ENCODE assay signal across 23 cellular contexts in the genomic region with DNA sequence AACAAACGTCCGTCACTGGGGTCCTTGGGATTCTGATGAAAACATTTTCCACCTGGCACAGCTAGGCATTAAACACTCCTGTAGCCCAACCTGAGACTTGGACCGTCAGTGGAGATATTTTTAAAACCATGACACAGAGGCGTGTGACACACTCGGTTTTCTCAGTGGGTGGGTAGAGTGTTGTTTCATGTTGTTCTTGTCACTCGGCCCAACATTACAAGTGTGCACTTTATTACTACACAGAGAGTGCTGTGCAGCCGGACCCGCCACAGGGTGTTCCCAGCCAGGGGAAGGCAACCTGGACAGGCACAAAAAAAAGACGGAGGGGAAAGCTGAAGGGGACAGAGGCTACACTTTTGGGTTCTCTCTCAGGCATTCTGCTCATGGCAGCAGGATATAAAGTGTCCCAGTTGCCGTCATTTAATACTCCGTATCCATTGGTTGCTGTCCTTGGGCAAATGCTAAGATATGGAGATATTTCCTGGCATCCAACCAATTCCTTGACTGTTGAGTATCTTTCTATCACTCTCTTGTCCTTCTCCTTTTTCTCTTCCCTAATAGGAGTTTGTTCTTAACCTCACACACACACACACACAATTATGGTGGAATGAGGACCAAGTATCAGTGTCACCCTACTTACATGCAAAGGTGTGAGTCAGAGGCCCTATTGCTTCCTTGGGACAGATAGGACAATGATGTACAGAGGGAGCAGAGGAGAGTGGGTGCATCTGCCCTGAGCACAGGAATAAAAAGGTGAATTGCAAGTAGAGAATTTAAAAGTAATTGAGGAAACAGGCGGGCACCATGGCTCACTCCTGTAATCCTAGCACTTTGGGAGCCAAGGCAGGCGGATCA.
DNase-seq lines count a peak whose midpoint lies in the region; ATAC-seq and TF ChIP-seq lines count a peak whose summit lies in the region.
"Had no signal": no experiment of that assay in that cellular context is flagged by ENCODE, and none has a peak within 500 bp of the region (broad histone marks: within the 10 kb centered on the region; RNA-seq: fewer than 3 reads in every experiment).

No MANE protein-coding gene starts in this region.

- CTCF ChIA-PET in OCI-LY7 (lab: Charles Lee; ENCODE audit: unreplicated experiment) (no interaction called here), SK-N-SH (lab: Yijun Ruan, JAX) (interaction anchor here (1.2 to 1.4 kb wide), 2 partner anchors 111 to 145 kb away, joined by 3 read pairs; no protein-coding TSS in a partner anchor), T-cell (lab: Charles Lee) (no interaction called here)

- intact Hi-C loops in OCI-LY7 (cut with micrococcal nuclease; ENCODE audit: unreplicated experiment) = no loop called here

- H2AFZ ChIP-seq in OCI-LY7 (ENCODE audit: low read length) (no peak overlapping the region), SK-N-SH (ENCODE audit: low read depth) (no peak overlapping the region)

- no peaks in the 10 kb centered on the region for H3F3A ChIP-seq in SK-N-SH (replicated peaks; ENCODE audit: insufficient read depth)

- TF ChIP-seq RAD21 in SK-N-SH (IDR thresholded peaks at IDR 0.05; ENCODE audit: low read length) = no peak

- 81% methylated on average over 13 of the region's 13 CpGs for WGBS in SK-N-SH (ENCODE audit: low lambda C conversion rate)

- H3K9me3 ChIP-seq in thoracic aorta (no peaks in the 10 kb centered on the region), OCI-LY7 (ENCODE audit: low read length) (no peaks in the 10 kb centered on the region), SK-N-SH (no peaks in the 10 kb centered on the region)
- H3K9me3 ChIP-seq: BLaER1 treated with 17β-estradiol and CSF1 and Interleukin-3, amounts not matched to agents 10 nM and 100 nM; body of pancreas; gastroesophageal sphincter; pancreas; upper lobe of left lung had no signal

- no peak overlapping the region for H3K9ac ChIP-seq in SK-N-SH
- H3K9ac ChIP-seq: BLaER1 treated with 17β-estradiol and CSF1 and Interleukin-3, amounts not matched to agents 10 nM and 100 nM had no signal

- H3K27me3 ChIP-seq in thoracic aorta (replicated peaks; ENCODE audit: insufficient read depth) (no peaks in the 10 kb centered on the region), SK-N-SH (ENCODE audit: insufficient read depth) (no peaks in the 10 kb centered on the region)
- H3K27me3 ChIP-seq: BLaER1 treated with 17β-estradiol and CSF1 and Interleukin-3, amounts not matched to agents 10 nM and 100 nM; body of pancreas; pancreas; upper lobe of left lung had no signal

- ATAC-seq in thoracic aorta (ENCODE audit: insufficient number of reproducible peaks, low FRiP score, low read depth) = peak; percentile 66
- ATAC-seq in T-cell (replicated peaks in 1 of 4) = no peak
- no peak for ATAC-seq in GM18873 (IDR thresholded peaks at IDR 0.05; ENCODE audit: low FRiP score, unreplicated experiment)
- ATAC-seq: activated naive CD8-positive, alpha-beta T cell treated with anti-CD3 and anti-CD28 coated beads, Interleukin-2, amount 50 U/mL, for 24 hours; activated T-cell treated with anti-CD3 and anti-CD28 coated beads, Interleukin-2, amount 50 U/mL, for 72 hours; body of pancreas; gastroesophageal sphincter; pancreas had no signal

- H3K36me3 ChIP-seq in thoracic aorta (no peaks in the 10 kb centered on the region), OCI-LY7 (ENCODE audit: insufficient read depth, low read length) (no peaks in the 10 kb centered on the region), SK-N-SH (replicated peaks in 1 of 2; ENCODE audit: control insufficient read depth in 1 of 2, insufficient read depth in 2 of 2, low read length in 1 of 2) (no peaks in the 10 kb centered on the region)
- H3K36me3 ChIP-seq: BLaER1 treated with 17β-estradiol and CSF1 and Interleukin-3, amounts not matched to agents 10 nM and 100 nM; gastroesophageal sphincter; pancreas; upper lobe of left lung had no signal

- no peaks in the 10 kb centered on the region for H3K4me1 Mint-ChIP-seq in T-cell
- H3K4me1 Mint-ChIP-seq: activated naive CD8-positive, alpha-beta T cell treated with anti-CD3 and anti-CD28 coated beads, Interleukin-2, amount 50 U/mL, for 24 hours; memory B cell had no signal

- POLR2A ChIA-PET in OCI-LY7 (lab: Charles Lee) = no interaction called here
- POLR2A ChIA-PET in SK-N-SH (lab: Yijun Ruan, JAX) = no interaction called here
- POLR2A ChIA-PET in T-cell (lab: Charles Lee) = no interaction called here

- no peak overlapping the region for H3K27ac Mint-ChIP-seq in T-cell
- H3K27ac Mint-ChIP-seq: activated naive CD8-positive, alpha-beta T cell treated with anti-CD3 and anti-CD28 coated beads, Interleukin-2, amount 50 U/mL, for 24 hours; activated T-cell treated with anti-CD3 and anti-CD28 coated beads, Interleukin-2, amount 50 U/mL, for 72 hours; memory B cell had no signal

- H3K79me2 ChIP-seq in OCI-LY7 (ENCODE audit: insufficient read depth, low read depth, low read length) = no peaks in the 10 kb centered on the region
- no peaks in the 10 kb centered on the region for H3K79me2 ChIP-seq in SK-N-SH (ENCODE audit: insufficient read depth)

- no peak for TF ChIP-seq EP300 in SK-N-SH (IDR thresholded peaks at IDR 0.05; ENCODE audit: borderline replicate concordance in 1 of 2, low read depth in 1 of 2, low read length in 1 of 2)

- TF ChIP-seq CTCF in epithelial cell of esophagus (IDR thresholded peaks at IDR 0.05; ENCODE audit: insufficient read depth, low read depth, low read length, missing control alignments) = no peak
- no peak for TF ChIP-seq CTCF in thoracic aorta (IDR thresholded peaks at IDR 0.05)
- no peak for TF ChIP-seq CTCF in OCI-LY7 (conservative IDR thresholded peaks at IDR 0.05; ENCODE audit: low read length)
- TF ChIP-seq CTCF in SK-N-SH (IDR thresholded peaks at IDR 0.05) = no peak

- no peak overlapping the region for H3K4me2 ChIP-seq in OCI-LY7 (ENCODE audit: low read length)
- no peak overlapping the region for H3K4me2 ChIP-seq in SK-N-SH
- H3K4me2 ChIP-seq: BLaER1 treated with 17β-estradiol and CSF1 and Interleukin-3, amounts not matched to agents 10 nM and 100 nM had no signal

- H3K9me2 ChIP-seq in OCI-LY7 (ENCODE audit: insufficient read depth, low read length) (no peaks in the 10 kb centered on the region), SK-N-SH (no peaks in the 10 kb centered on the region)

- DNase-seq in LHCN-M2 (ENCODE audit: low read depth) (peak; percentile 17), epithelial cell of esophagus (ENCODE audit: low read depth) (peak; percentile 33), myocyte (ENCODE audit: low read depth) (peak; percentile 31), thoracic aorta (ENCODE audit: low spot score) (peak; percentile 33), OCI-LY7 (ENCODE audit: low spot score) (no peak), SK-N-SH (no peak), T-cell (no peak)
- DNase-seq: activated CD4-positive, alpha-beta T cell treated with anti-CD3 and anti-CD28 coated beads, Interleukin-2, amount 50 U/mL, for 48 hours; activated naive CD8-positive, alpha-beta T cell treated with anti-CD3 and anti-CD28 coated beads, Interleukin-2, amount 50 U/mL, for 24 hours; activated T-cell treated with anti-CD3 and anti-CD28 coated beads, Interleukin-2, amount 50 U/mL, for 72 hours; body of pancreas; DMS153; hippocampal formation; NCI-H1092; NCI-H1694; pancreas; RPMI8226; stimulated activated CD4-positive, alpha-beta T cell treated with anti-CD3 and anti-CD28 coated beads, Interleukin-4, amount 100 ng/mL, for 1 hour; upper lobe of left lung had no signal

- H3K4me3 ChIP-seq in epithelial cell of esophagus (ENCODE audit: low read length) (no peak overlapping the region), thoracic aorta (peak overlapping the region; percentile 32), OCI-LY7 (ENCODE audit: low read depth, low read length, poor library complexity, severe bottlenecking) (no peak overlapping the region), SK-N-SH (ENCODE audit: low read depth in 2 of 2, low read length in 1 of 2) (no peak overlapping the region)
- H3K4me3 ChIP-seq: BLaER1 treated with 17β-estradiol and CSF1 and Interleukin-3, amounts not matched to agents 10 nM and 100 nM; body of pancreas; gastroesophageal sphincter; pancreas; upper lobe of left lung had no signal

- no peaks in the 10 kb centered on the region for H3K9me3 Mint-ChIP-seq in T-cell
- H3K9me3 Mint-ChIP-seq: activated naive CD8-positive, alpha-beta T cell treated with anti-CD3 and anti-CD28 coated beads, Interleukin-2, amount 50 U/mL, for 24 hours had no signal

- H3K27me3 Mint-ChIP-seq in T-cell = no peaks in the 10 kb centered on the region
- H3K27me3 Mint-ChIP-seq: activated naive CD8-positive, alpha-beta T cell treated with anti-CD3 and anti-CD28 coated beads, Interleukin-2, amount 50 U/mL, for 24 hours; memory B cell had no signal

- H3K4me1 ChIP-seq in thoracic aorta (ENCODE audit: control insufficient read depth in 1 of 2, low read depth in 2 of 2) (peaks cover 0 to 15% of the 10 kb centered on the region in 2 donors), OCI-LY7 (ENCODE audit: insufficient read depth, low read length, poor library complexity, severe bottlenecking) (no peaks in the 10 kb centered on the region), SK-N-SH (ENCODE audit: control insufficient read depth in 1 of 2, insufficient read depth in 2 of 2, low read depth in 1 of 2, low read length in 1 of 2) (no peaks in the 10 kb centered on the region; a peak in 1 of 4 replicates)
- H3K4me1 ChIP-seq: BLaER1 treated with 17β-estradiol and CSF1 and Interleukin-3, amounts not matched to agents 10 nM and 100 nM; body of pancreas; gastroesophageal sphincter; pancreas; upper lobe of left lung had no signal

- H4K20me1 ChIP-seq in OCI-LY7 (ENCODE audit: insufficient read depth, low read length) = no peaks in the 10 kb centered on the region
- no peaks in the 10 kb centered on the region for H4K20me1 ChIP-seq in SK-N-SH (ENCODE audit: insufficient read depth)
- H4K20me1 ChIP-seq: BLaER1 treated with 17β-estradiol and CSF1 and Interleukin-3, amounts not matched to agents 10 nM and 100 nM had no signal

- H3K4me3 Mint-ChIP-seq in T-cell = no peak overlapping the region
- H3K4me3 Mint-ChIP-seq: activated naive CD8-positive, alpha-beta T cell treated with anti-CD3 and anti-CD28 coated beads, Interleukin-2, amount 50 U/mL, for 24 hours; activated T-cell treated with anti-CD3 and anti-CD28 coated beads, Interleukin-2, amount 50 U/mL, for 72 hours; memory B cell had no signal

- no peak overlapping the region for H3K27ac ChIP-seq in thoracic aorta
- H3K27ac ChIP-seq in OCI-LY7 (ENCODE audit: low read depth, low read length, poor library complexity, severe bottlenecking) = no peak overlapping the region
- H3K27ac ChIP-seq in SK-N-SH (ENCODE audit: low read depth in 2 of 2, low read length in 1 of 2) = no peak overlapping the region
- H3K27ac ChIP-seq: BLaER1 treated with 17β-estradiol and CSF1 and Interleukin-3, amounts not matched to agents 10 nM and 100 nM; body of pancreas; gastroesophageal sphincter; pancreas; upper lobe of left lung had no signal

- no TSS peak for BruUV-seq in OCI-LY7 (replicated peaks; lab: Mats Ljungman, UMichigan)

- no peaks in the 10 kb centered on the region for H3K36me3 Mint-ChIP-seq in T-cell
- H3K36me3 Mint-ChIP-seq: memory B cell had no signal

TF ChIP-seq in SK-N-SH, 30 proteins besides CTCF, POLR2A, EP300 and RAD21 (continues in another document):
- TF ChIP-seq SMC3 (IDR thresholded peaks at IDR 0.05; ENCODE audit: low read depth, low read length) = no peak
- TF ChIP-seq TEAD4 (IDR thresholded peaks at IDR 0.05; ENCODE audit: borderline replicate concordance, insufficient read depth) = no peak
- TF ChIP-seq RXRA (IDR thresholded peaks at IDR 0.05; ENCODE audit: borderline replicate concordance, low read depth) = no peak

Comparison
In these comparisons a context has a peak if more than half of its experiments do, and no peak if none do; other contexts are left out.
1. DNase-seq: peak in LHCN-M2 (single experiment), epithelial cell of esophagus (single experiment), myocyte (single experiment) and thoracic aorta (single experiment); none in OCI-LY7 (single experiment), SK-N-SH (single experiment) and T-cell (0 of 34).